In the genomic region with DNA sequence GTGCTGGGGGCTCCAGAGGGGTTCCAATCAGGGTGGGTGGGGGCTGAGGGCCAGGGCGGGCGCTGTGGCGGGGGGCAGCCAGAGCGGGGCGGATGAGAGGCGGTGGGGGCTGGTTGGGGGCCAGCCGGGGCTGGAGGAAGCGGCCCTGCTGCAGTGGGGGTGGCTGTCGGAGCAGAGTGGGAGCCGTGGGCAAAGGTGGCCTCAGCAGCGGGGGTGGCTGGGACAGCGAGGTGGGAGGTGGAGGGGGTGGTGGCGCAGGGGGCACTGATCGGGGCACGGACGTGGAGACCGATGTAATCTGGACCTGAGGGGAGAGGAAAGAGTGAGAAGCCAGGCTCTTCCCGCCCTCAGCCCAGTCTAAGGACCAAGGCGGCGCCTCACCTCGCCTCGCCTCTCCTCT, we compare ENCODE assay signal across 18 cellular contexts. TPM values are rescaled to one million over a fixed set of nuclear protein-coding genes. Genes with fewer than 3 reads are reported as not detected.
A peak's percentile ranks its signal among the peaks of the same experiment; 100 is the strongest.
DNase-seq lines count a peak whose midpoint lies in the region; ATAC-seq and TF ChIP-seq lines count a peak whose summit lies in the region.
"Had no signal": no experiment of that assay in that cellular context is flagged by ENCODE, and none has a peak within 500 bp of the region (broad histone marks: within the 10 kb centered on the region; RNA-seq: fewer than 3 reads in every experiment).

No MANE protein-coding gene starts in this region.

- H3K27ac Mint-ChIP-seq in brain = peak overlapping the region in 4 of 5 experiments; percentile 54 to 93 (median 84)
- H3K27ac Mint-ChIP-seq in nephron progenitor cell = peak overlapping the region; percentile 97
- H3K27ac Mint-ChIP-seq: IgD-negative memory B cell had no signal

- H3K27me3 Mint-ChIP-seq in brain (peaks cover 4% of the 10 kb centered on the region), nephron progenitor cell (ENCODE audit: low read depth, poor library complexity) (no peaks in the 10 kb centered on the region)

- no peaks in the 10 kb centered on the region for H3K27me3 ChIP-seq in H7 (ENCODE audit: control insufficient read depth, insufficient read depth, low read length)
- no peaks in the 10 kb centered on the region for H3K27me3 ChIP-seq in tibial artery
- no peaks in the 10 kb centered on the region for H3K27me3 ChIP-seq in effector memory CD4-positive, alpha-beta T cell (replicated peaks; ENCODE audit: control insufficient read depth, insufficient read depth, low read length, poor library complexity, severe bottlenecking)

- H3K4me3 Mint-ChIP-seq in brain (peak overlapping the region in 1 of 5 experiments; percentile 64), nephron progenitor cell (no peak overlapping the region)
- H3K4me3 Mint-ChIP-seq: IgD-negative memory B cell had no signal

- peak overlapping the region; percentile 23 to 69 for H3K27ac ChIP-seq in tibial artery
- H3K27ac ChIP-seq in effector memory CD4-positive, alpha-beta T cell (ENCODE audit: insufficient read depth, low read length, poor library complexity, severe bottlenecking) = no peak overlapping the region
- H3K27ac ChIP-seq: C4-2B had no signal

- intact Hi-C loops in tibial artery (cut with DNase I; ENCODE audit: low total_unique reads) = no loop called here

- TF ChIP-seq CTCF in brain (conservative IDR thresholded peaks at IDR 0.05) = no peak
- TF ChIP-seq CTCF in nephron progenitor cell (IDR thresholded peaks at IDR 0.05) = no peak
- TF ChIP-seq CTCF in tibial artery (IDR thresholded peaks at IDR 0.05) = no peak

- peaks cover 0 to 2% (median 0%) of the 10 kb centered on the region in 5 experiments for H3K9me3 Mint-ChIP-seq in brain
- H3K9me3 Mint-ChIP-seq in nephron progenitor cell = no peaks in the 10 kb centered on the region
- H3K9me3 Mint-ChIP-seq: IgD-negative memory B cell had no signal

- H3K36me3 Mint-ChIP-seq in brain (peaks cover 18% of the 10 kb centered on the region), nephron progenitor cell (ENCODE audit: low read depth) (peaks cover 17% of the 10 kb centered on the region)
- H3K36me3 Mint-ChIP-seq: IgD-negative memory B cell had no signal

- H3K36me3 ChIP-seq in H7 (replicated peaks; ENCODE audit: control insufficient read depth, insufficient read depth, low read length) = peaks cover 28% of the 10 kb centered on the region
- peaks cover 8 to 33% (median 17%) of the 10 kb centered on the region in 3 donors for H3K36me3 ChIP-seq in tibial artery
- peaks cover 27% of the 10 kb centered on the region for H3K36me3 ChIP-seq in effector memory CD4-positive, alpha-beta T cell (ENCODE audit: control insufficient read depth, insufficient read depth, low read length)

- DNase-seq in H7 (peak; percentile 50), nephron progenitor cell (no peak), tibial artery (no peak)
- no peak for DNase-seq in activated T-cell treated with anti-CD3 and anti-CD28 coated beads, Interleukin-2, amount 50 U/mL, for 48 hours
- no peak for DNase-seq in effector memory CD4-positive, alpha-beta T cell
- DNase-seq: DMS53, GDM1, MV-4-11, NCI-H1105 treated with DMSO at 0.1 percent for 48 hours, NCI-H2029 treated with DMSO at 0.1 percent for 48 hours, NCI-H2171 treated with DMSO at 0.1 percent for 48 hours, NCI-H524 treated with DMSO at 0.1 percent for 48 hours had no signal

- no peak for ATAC-seq in HG03159 (IDR thresholded peaks at IDR 0.05; ENCODE audit: unreplicated experiment)
- ATAC-seq: Panc1, SK-N-SH treated with all-trans-retinoic acid at 6 μM for 48 hours had no signal

- peaks cover 0 to 56% (median 51%) of the 10 kb centered on the region in 4 donors for H3K4me1 ChIP-seq in tibial artery
- peaks cover 16% of the 10 kb centered on the region for H3K4me1 ChIP-seq in effector memory CD4-positive, alpha-beta T cell (ENCODE audit: control insufficient read depth, insufficient read depth, low read length, poor library complexity, severe bottlenecking)

- H3K9me3 ChIP-seq in tibial artery = no peaks in the 10 kb centered on the region
- H3K9me3 ChIP-seq in effector memory CD4-positive, alpha-beta T cell (ENCODE audit: control insufficient read depth, low read length) = no peaks in the 10 kb centered on the region

- H3K4me1 Mint-ChIP-seq in brain (peaks cover 67% of the 10 kb centered on the region), nephron progenitor cell (peaks cover 73% of the 10 kb centered on the region)

- H3K4me3 ChIP-seq in H7 (ENCODE audit: insufficient read depth, low read depth, low read length) = no peak overlapping the region
- H3K4me3 ChIP-seq in tibial artery = no peak overlapping the region
- H3K4me3 ChIP-seq in effector memory CD4-positive, alpha-beta T cell (ENCODE audit: insufficient read depth, low read depth, low read length, poor library complexity, severe bottlenecking) = no peak overlapping the region

RNA-seq across cellular contexts. Expression of a gene that starts 5.1 kb away (rescaled TPM):
- 63.5 and 66.8 TPM in 2 replicates for total RNA-seq in H7 (2014; rRNA removed; shearing (Covaris generic))
- 23.5 TPM for polyA plus RNA-seq in brain (ENCODE audit: insufficient read depth, low read depth, low replicate concordance)
- polyA plus RNA-seq: IgD-negative memory B cell had no signal

RNA-seq across cellular contexts. Expression of a gene that starts 26.9 kb away (rescaled TPM):
- 13.8 and 15.0 TPM in 2 replicates for total RNA-seq in H7 (2014; rRNA removed; shearing (Covaris generic))
- 15.8 TPM for polyA plus RNA-seq in brain (ENCODE audit: insufficient read depth, low read depth, low replicate concordance)
